ENCODE assay signal across 8 cellular contexts in genomic region chr16:86472366-86472765, GRCh38. TPM values are rescaled to one million over a fixed set of nuclear protein-coding genes. Genes with fewer than 3 reads are reported as not detected.
"Had no signal": no experiment of that assay in that cellular context is flagged by ENCODE, and none has a peak within 500 bp of the region (broad histone marks: within the 10 kb centered on the region; RNA-seq: fewer than 3 reads in every experiment).

No MANE protein-coding gene starts in this region.

- ATAC-seq: HCT116 had no signal

- H3K9me3 ChIP-seq: HAP-1 had no signal

- H2AFZ ChIP-seq: GM23248 had no signal

- H3K4me3 ChIP-seq: GM23248, HAP-1 had no signal

- H3K4me1 ChIP-seq: HAP-1 had no signal

- H3K9ac ChIP-seq: GM23248 had no signal

- H3K27ac ChIP-seq: GM23248 had no signal

- DNase-seq: GM23248, GOT3, H7, KBM-7 had no signal

- H3K36me3 ChIP-seq: HAP-1 had no signal

RNA-seq across cellular contexts. Expression of gene FOXF1, which starts 38.0 kb away (rescaled TPM):
- total RNA-seq: H7, HT-29 had no signal
- polyA plus RNA-seq: IgD-negative memory B cell had no signal
